Comparison of ENCODE assay signal across 34 cellular contexts in genomic region chr4:97990409-97990808, GRCh38.
"Had no signal": no experiment of that assay in that cellular context is flagged by ENCODE, and none has a peak within 500 bp of the region (broad histone marks: within the 10 kb centered on the region; RNA-seq: fewer than 3 reads in every experiment).

No MANE protein-coding gene starts in this region.

- H3K36me3 ChIP-seq: MG63 had no signal

- H3K4me3 ChIP-seq: MG63 had no signal

- H3K27me3 ChIP-seq: MG63 had no signal

- H3K9me3 ChIP-seq: MG63 had no signal

- DNase-seq: Karpas-422, Kasumi-1, MG63, MM.1S, MV-4-11, NCI-H1048, NCI-H1092, NCI-H1092 treated with DMSO at 0.1 percent for 48 hours, NCI-H1105, NCI-H1105 treated with DMSO at 0.1 percent for 48 hours, NCI-H1417, NCI-H1417 treated with DMSO at 0.1 percent for 48 hours, NCI-H1436, NCI-H1436 treated with DMSO at 0.1 percent for 48 hours, NCI-H146, NCI-H1694, NCI-H1694 treated with DMSO at 0.1 percent for 48 hours, NCI-H187, NCI-H187 treated with DMSO at 0.1 percent for 48 hours, NCI-H1930, NCI-H2029, NCI-H2029 treated with DMSO at 0.1 percent for 48 hours, NCI-H2081, NCI-H2081 treated with DMSO at 0.1 percent for 48 hours, NCI-H2107, NCI-H2171, NCI-H2171 treated with DMSO at 0.1 percent for 48 hours, NCI-H2227 treated with DMSO at 0.1 percent for 48 hours, NCI-H226, NCI-H345, NCI-H446, NCI-H446 treated with DMSO at 0.1 percent for 48 hours, NCI-H510A, NCI-H510A treated with DMSO at 0.1 percent for 48 hours had no signal
